Comparison of ENCODE assay signal across 27 cellular contexts in the genomic region with DNA sequence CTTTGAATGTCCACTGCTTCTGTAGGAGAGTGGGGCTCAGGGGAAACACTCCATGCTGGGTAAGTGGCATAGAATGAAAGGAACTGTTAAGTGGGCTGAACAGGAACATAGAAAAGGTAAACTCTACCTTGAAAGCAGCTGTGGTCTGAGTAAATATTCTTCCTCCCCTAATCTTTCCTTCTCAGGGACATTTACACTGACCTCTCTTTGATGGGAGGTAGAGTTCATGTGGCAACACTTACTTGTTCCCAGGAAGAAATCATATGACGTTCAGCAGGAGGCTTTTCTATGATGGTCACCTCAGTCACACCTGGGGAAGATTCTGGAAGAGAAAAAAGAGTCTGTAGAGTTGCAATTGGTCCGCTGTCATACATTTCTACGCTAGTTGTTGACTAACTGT.
"Had no signal": no experiment of that assay in that cellular context is flagged by ENCODE, and none has a peak within 500 bp of the region (broad histone marks: within the 10 kb centered on the region; RNA-seq: fewer than 3 reads in every experiment).

No MANE protein-coding gene starts in this region.

- H3K27ac ChIP-seq: dorsolateral prefrontal cortex, epithelial cell of prostate, gastrocnemius medialis, psoas muscle, skin epidermis, spleen, thoracic aorta, transverse colon, vagina had no signal

- H3K4me1 ChIP-seq: gastrocnemius medialis, psoas muscle, spleen, transverse colon, vagina had no signal

- ATAC-seq: esophagus mucosa; gastrocnemius medialis; mucosa of descending colon; natural killer cell treated with Interleukin-12 subunit alpha and Interleukin-12 subunit beta and Interleukin-15 and Interleukin-18, amount 100 ng/mL, for 72 hours; psoas muscle; right cardiac atrium; stimulated activated memory B cell treated with anti-CD40 and anti-IgM and Interleukin-4, amounts not matched to agents 10 μg/mL and 1 μg/mL and 100 μg/mL, for 72 hours; stimulated activated naive CD8-positive, alpha-beta T cell treated with anti-CD3 and anti-CD28 coated beads, Interleukin-15, Interleukin-2, amounts not matched to agents 100 U/mL and 50 U/mL, for 24 hours had no signal

- H3K9me3 Mint-ChIP-seq: endodermal cell; mesothelial cell of epicardium; naive B cell; natural killer cell treated with Interleukin-12 subunit alpha and Interleukin-12 subunit beta and Interleukin-15 and Interleukin-18, amount 100 ng/mL, for 72 hours; neural crest cell; stimulated activated memory B cell treated with anti-CD40 and anti-IgM and Interleukin-4, amounts not matched to agents 10 μg/mL and 1 μg/mL and 100 μg/mL, for 72 hours had no signal

- H3K27ac Mint-ChIP-seq: endodermal cell; mesothelial cell of epicardium; natural killer cell treated with Interleukin-12 subunit alpha and Interleukin-12 subunit beta and Interleukin-15 and Interleukin-18, amount 100 ng/mL, for 72 hours; stimulated activated memory B cell treated with anti-CD40 and anti-IgM and Interleukin-4, amounts not matched to agents 10 μg/mL and 1 μg/mL and 100 μg/mL, for 72 hours had no signal

- H3K4me3 ChIP-seq: dorsolateral prefrontal cortex, gastrocnemius medialis, mucosa of descending colon, psoas muscle, skin epidermis, spleen, thoracic aorta, transverse colon, vagina had no signal

- DNase-seq: dorsolateral prefrontal cortex; effector CD4-positive, alpha-beta T cell; endodermal cell; foreskin fibroblast; gastrocnemius medialis; head of caudate nucleus; mesenchymal stem cell; mucosa of descending colon; naive B cell; psoas muscle; right cardiac atrium; spleen; stimulated activated CD4-positive, alpha-beta T cell treated with anti-CD3 and anti-CD28 coated beads, Interleukin-4, amount 100 ng/mL, for 4 hours; stimulated activated naive CD8-positive, alpha-beta T cell treated with anti-CD3 and anti-CD28 coated beads, Interleukin-15, Interleukin-2, amounts not matched to agents 100 U/mL and 50 U/mL, for 24 hours; substantia nigra; transverse colon had no signal

- H3K9me3 ChIP-seq: gastrocnemius medialis, mucosa of descending colon, psoas muscle, spleen, thoracic aorta, transverse colon, vagina had no signal

- FAIRE-seq: colon, keratinocyte had no signal

- H3K27me3 Mint-ChIP-seq: naive B cell; natural killer cell treated with Interleukin-12 subunit alpha and Interleukin-12 subunit beta and Interleukin-15 and Interleukin-18, amount 100 ng/mL, for 72 hours; stimulated activated memory B cell treated with anti-CD40 and anti-IgM and Interleukin-4, amounts not matched to agents 10 μg/mL and 1 μg/mL and 100 μg/mL, for 72 hours had no signal

- H3K4me3 Mint-ChIP-seq: endodermal cell; mesothelial cell of epicardium; naive B cell; natural killer cell treated with Interleukin-12 subunit alpha and Interleukin-12 subunit beta and Interleukin-15 and Interleukin-18, amount 100 ng/mL, for 72 hours; neural crest cell; stimulated activated memory B cell treated with anti-CD40 and anti-IgM and Interleukin-4, amounts not matched to agents 10 μg/mL and 1 μg/mL and 100 μg/mL, for 72 hours had no signal

- H3K27me3 ChIP-seq: dorsolateral prefrontal cortex, gastrocnemius medialis, spleen, transverse colon, vagina had no signal

- H3K4me1 Mint-ChIP-seq: mesothelial cell of epicardium; naive B cell; neural crest cell; stimulated activated memory B cell treated with anti-CD40 and anti-IgM and Interleukin-4, amounts not matched to agents 10 μg/mL and 1 μg/mL and 100 μg/mL, for 72 hours had no signal
